22 cellular contexts compared by ENCODE assay signal in genomic region chr1:29783501-29784275, GRCh38.
"Had no signal": no experiment of that assay in that cellular context is flagged by ENCODE, and none has a peak within 500 bp of the region (broad histone marks: within the 10 kb centered on the region; RNA-seq: fewer than 3 reads in every experiment).

No MANE protein-coding gene starts in this region.

- ATAC-seq: left cardiac atrium; naive thymus-derived CD4-positive, alpha-beta T cell; pancreas; sciatic nerve had no signal

- H3K4me1 ChIP-seq: left ventricle myocardium inferior, pancreas, stomach, transverse colon had no signal

- H3K36me3 ChIP-seq: left ventricle myocardium inferior, pancreas, stomach, thoracic aorta, transverse colon had no signal

- DNase-seq: effector CD4-positive, alpha-beta T cell; endodermal cell; erythroblast; foreskin melanocyte; kidney; left ventricle myocardium inferior; mesendoderm; naive thymus-derived CD4-positive, alpha-beta T cell; nephron progenitor cell; pancreas; stimulated activated CD4-positive, alpha-beta T cell treated with anti-CD3 and anti-CD28 coated beads, Interleukin-2, amount 100 ng/mL, for 24 hours; stimulated activated CD4-positive, alpha-beta T cell treated with anti-CD3 and anti-CD28 coated beads, Interleukin-4, amount 100 ng/mL, for 4 hours; stimulated activated naive CD4-positive, alpha-beta T cell; stomach; substantia nigra; transverse colon had no signal

- H3K4me1 Mint-ChIP-seq: central memory CD8-positive, alpha-beta T cell; endodermal cell; naive thymus-derived CD4-positive, alpha-beta T cell; nephron progenitor cell had no signal

- H3K27ac Mint-ChIP-seq: endodermal cell; naive thymus-derived CD4-positive, alpha-beta T cell; nephron progenitor cell; progenitor cell of endocrine pancreas had no signal

- H3K4me3 Mint-ChIP-seq: central memory CD8-positive, alpha-beta T cell; endodermal cell; naive thymus-derived CD4-positive, alpha-beta T cell; nephron progenitor cell had no signal

- H3K9me3 ChIP-seq: pancreas, transverse colon had no signal

- H3K9me3 Mint-ChIP-seq: central memory CD8-positive, alpha-beta T cell; endodermal cell; nephron progenitor cell had no signal

- H3K27ac ChIP-seq: hepatocyte, left ventricle myocardium inferior, pancreas, stomach, thoracic aorta, transverse colon had no signal

- H3K4me3 ChIP-seq: hepatocyte, left ventricle myocardium inferior, pancreas, stomach, thoracic aorta, transverse colon had no signal
